Comparison of ENCODE assay signal across 18 cellular contexts in genomic region chr19:4693078-4693350, GRCh38.
"Had no signal": no experiment of that assay in that cellular context is flagged by ENCODE, and none has a peak within 500 bp of the region (broad histone marks: within the 10 kb centered on the region; RNA-seq: fewer than 3 reads in every experiment).

No MANE protein-coding gene starts in this region.

- H3K27me3 ChIP-seq: body of pancreas, left lung had no signal

- H3K27ac ChIP-seq: body of pancreas had no signal

- H3K9ac ChIP-seq: SK-N-SH had no signal

- ATAC-seq: activated naive CD4-positive, alpha-beta T cell treated with anti-CD3 and anti-CD28 coated beads, Interleukin-2, amount 50 U/mL, for 72 hours; activated T-cell treated with anti-CD3 and anti-CD28 coated beads, Interleukin-2, amount 50 U/mL, for 4 hours; body of pancreas; left lung; naive thymus-derived CD4-positive, alpha-beta T cell; T-cell had no signal

- DNase-seq: activated CD4-positive, alpha-beta memory T cell treated with anti-CD3 and anti-CD28 coated beads for 36 hours; activated CD4-positive, alpha-beta T cell treated with anti-CD3 and anti-CD28 coated beads for 1 hour; activated effector memory CD4-positive, alpha-beta T cell treated with Interleukin-2 at 50 U/mL for 16 hours; activated T-cell treated with anti-CD3 and anti-CD28 coated beads, Interleukin-2, amount 50 U/mL, for 4 hours; body of pancreas; central memory CD4-positive, alpha-beta T cell; effector memory CD4-positive, alpha-beta T cell; islet precursor cell; left lung; naive thymus-derived CD4-positive, alpha-beta T cell; SK-N-SH; small intestine; stimulated activated CD4-positive, alpha-beta T cell treated with anti-CD3 and anti-CD28 coated beads, Interleukin-4, amount 100 ng/mL, for 24 hours; T-cell; T-helper 9 cell had no signal

- H3K27me3 Mint-ChIP-seq: activated CD4-positive, alpha-beta memory T cell treated with anti-CD3 and anti-CD28 coated beads for 36 hours; naive thymus-derived CD4-positive, alpha-beta T cell; stimulated activated naive CD8-positive, alpha-beta T cell treated with anti-CD3 and anti-CD28 coated beads, Interleukin-15, Interleukin-2, amounts not matched to agents 100 ng/mL and 50 ng/mL, for 24 hours; T-cell had no signal

- H3K9me3 ChIP-seq: body of pancreas, left lung, SK-N-SH had no signal

- H3K4me3 Mint-ChIP-seq: activated CD4-positive, alpha-beta memory T cell treated with anti-CD3 and anti-CD28 coated beads for 36 hours; activated T-cell treated with anti-CD3 and anti-CD28 coated beads, Interleukin-2, amount 50 U/mL, for 4 hours; naive thymus-derived CD4-positive, alpha-beta T cell; stimulated activated naive CD8-positive, alpha-beta T cell treated with anti-CD3 and anti-CD28 coated beads, Interleukin-15, Interleukin-2, amounts not matched to agents 100 ng/mL and 50 ng/mL, for 24 hours; T-cell had no signal

- H3K4me1 ChIP-seq: body of pancreas, left lung had no signal

- H3K9me3 Mint-ChIP-seq: activated CD4-positive, alpha-beta memory T cell treated with anti-CD3 and anti-CD28 coated beads for 36 hours; activated naive CD4-positive, alpha-beta T cell treated with anti-CD3 and anti-CD28 coated beads, Interleukin-2, amount 50 U/mL, for 72 hours; activated T-cell treated with anti-CD3 and anti-CD28 coated beads, Interleukin-2, amount 50 U/mL, for 4 hours; stimulated activated naive CD8-positive, alpha-beta T cell treated with anti-CD3 and anti-CD28 coated beads, Interleukin-15, Interleukin-2, amounts not matched to agents 100 ng/mL and 50 ng/mL, for 24 hours; T-cell had no signal

- H3K4me3 ChIP-seq: body of pancreas, coronary artery, left lung had no signal

- H3K4me1 Mint-ChIP-seq: T-cell had no signal

- H3K27ac Mint-ChIP-seq: activated CD4-positive, alpha-beta memory T cell treated with anti-CD3 and anti-CD28 coated beads for 36 hours; naive thymus-derived CD4-positive, alpha-beta T cell; stimulated activated naive CD8-positive, alpha-beta T cell treated with anti-CD3 and anti-CD28 coated beads, Interleukin-15, Interleukin-2, amounts not matched to agents 100 ng/mL and 50 ng/mL, for 24 hours; T-cell had no signal
